Comparison of ENCODE assay signal across 9 cellular contexts in genomic region chr17:8164815-8165131, GRCh38. TPM values are rescaled to one million over a fixed set of nuclear protein-coding genes. Genes with fewer than 3 reads are reported as not detected.
A peak's percentile ranks its signal among the peaks of the same experiment; 100 is the strongest.
DNase-seq lines count a peak whose midpoint lies in the region; ATAC-seq and TF ChIP-seq lines count a peak whose summit lies in the region.
"Had no signal": no experiment of that assay in that cellular context is flagged by ENCODE, and none has a peak within 500 bp of the region (broad histone marks: within the 10 kb centered on the region; RNA-seq: fewer than 3 reads in every experiment).

No MANE protein-coding gene starts in this region.

- no peak overlapping the region for H2BK15ac ChIP-seq in mesenchymal stem cell (ENCODE audit: low read depth, poor library complexity, severe bottlenecking)

- H3K9me3 Mint-ChIP-seq in activated CD4-positive, alpha-beta T cell treated with anti-CD3 and anti-CD28 coated beads, Interleukin-2, amount 10 ng/mL, durations not matched to agents 7 days and 5 days, result no peaks in the 10 kb centered on the region
- H3K9me3 Mint-ChIP-seq in brain, result no peaks in the 10 kb centered on the region

- CTCF ChIA-PET in activated CD4-positive, alpha-beta T cell treated with anti-CD3 and anti-CD28 coated beads, Interleukin-2, amount 10 ng/mL, durations not matched to agents 7 days and 5 days (lab: Charles Lee), result interaction anchor here (1.4 to 1.7 kb wide), 2 partner anchors 10 to 26 kb away, joined by 4 to 7 read pairs; no protein-coding TSS in a partner anchor

- H3K9ac ChIP-seq in mesenchymal stem cell (ENCODE audit: low read length), result no peak overlapping the region

- no peak overlapping the region for H4K91ac ChIP-seq in mesenchymal stem cell (ENCODE audit: low read length)

- H3K27me3 ChIP-seq in mesenchymal stem cell (ENCODE audit: control insufficient read depth in 1 of 2, insufficient read depth in 1 of 2, low read length in 2 of 2) (no peaks in the 10 kb centered on the region), thoracic aorta (replicated peaks; ENCODE audit: insufficient read depth) (no peaks in the 10 kb centered on the region)

- no peak for ATAC-seq in thoracic aorta (ENCODE audit: insufficient number of reproducible peaks, low FRiP score, low read depth)

- H3K9me3 ChIP-seq in mesenchymal stem cell (ENCODE audit: control insufficient read depth, low read length) (no peaks in the 10 kb centered on the region), thoracic aorta (no peaks in the 10 kb centered on the region)

- peak overlapping the region; percentile 29 for H4K8ac ChIP-seq in mesenchymal stem cell (ENCODE audit: low read length)

- H3K14ac ChIP-seq in mesenchymal stem cell (ENCODE audit: low read length in 2 of 2), result no peak overlapping the region

- H3K79me1 ChIP-seq in mesenchymal stem cell (replicated peaks; ENCODE audit: low read length, poor library complexity, severe bottlenecking), result peaks cover 7% of the 10 kb centered on the region

- H2BK120ac ChIP-seq in mesenchymal stem cell (ENCODE audit: low read depth, low read length), result peak overlapping the region; percentile 39

- H2BK5ac ChIP-seq in mesenchymal stem cell (ENCODE audit: low read depth, low read length, poor library complexity, severe bottlenecking), result no peak overlapping the region

- H3K27ac ChIP-seq in mesenchymal stem cell (ENCODE audit: low read length, poor library complexity, severe bottlenecking), result peak overlapping the region; percentile 52
- H3K27ac ChIP-seq in thoracic aorta, result peak overlapping the region; percentile 98 to 99

- TF ChIP-seq CTCF in brain (conservative IDR thresholded peaks at IDR 0.05) (no peak), thoracic aorta (IDR thresholded peaks at IDR 0.05) (no peak)

- H3K4me1 ChIP-seq in mesenchymal stem cell (ENCODE audit: control insufficient read depth, insufficient read depth, low read depth, low read length) (peaks cover 31% of the 10 kb centered on the region), thoracic aorta (ENCODE audit: control insufficient read depth in 1 of 2, low read depth in 2 of 2) (peaks cover 28 to 34% of the 10 kb centered on the region in 2 donors)

- no peak overlapping the region for H3K4ac ChIP-seq in mesenchymal stem cell (ENCODE audit: low read depth in 1 of 2, low read length in 2 of 2)

- H3K27me3 Mint-ChIP-seq in activated CD4-positive, alpha-beta T cell treated with anti-CD3 and anti-CD28 coated beads, Interleukin-2, amount 10 ng/mL, durations not matched to agents 7 days and 5 days, result no peaks in the 10 kb centered on the region
- H3K27me3 Mint-ChIP-seq in brain, result peaks cover 4% of the 10 kb centered on the region

- no peak overlapping the region for H2AK5ac ChIP-seq in mesenchymal stem cell (ENCODE audit: low read length, severe bottlenecking)

- DNase-seq in activated CD4-positive, alpha-beta T cell treated with anti-CD3 and anti-CD28 coated beads, Interleukin-2, amount 10 ng/mL, durations not matched to agents 7 days and 5 days, result peak; percentile 39
- DNase-seq in activated CD4-positive, alpha-beta T cell treated with anti-CD3 and anti-CD28 coated beads for 48 hours, result no peak
- DNase-seq in mesenchymal stem cell (no peak), thoracic aorta (ENCODE audit: low spot score) (no peak), epidermal melanocyte (ENCODE audit: insufficient read length, low spot score) (no peak), A172 (ENCODE audit: low spot score) (no peak), NCI-H1930 (lab: John Stamatoyannopoulos, UW) (no peak)

- no peak overlapping the region for H2AFZ ChIP-seq in mesenchymal stem cell (ENCODE audit: low read depth, low read length)

- H3K4me1 Mint-ChIP-seq in activated CD4-positive, alpha-beta T cell treated with anti-CD3 and anti-CD28 coated beads, Interleukin-2, amount 10 ng/mL, durations not matched to agents 7 days and 5 days, result peaks cover 51% of the 10 kb centered on the region
- H3K4me1 Mint-ChIP-seq in brain, result peaks cover 49% of the 10 kb centered on the region

- H2BK12ac ChIP-seq in mesenchymal stem cell (ENCODE audit: low read length in 2 of 2), result peak overlapping the region; percentile 59

- H3K23ac ChIP-seq in mesenchymal stem cell (ENCODE audit: low read length in 2 of 2), result no peak overlapping the region

- peak overlapping the region; percentile 99 for H3K27ac Mint-ChIP-seq in activated CD4-positive, alpha-beta T cell treated with anti-CD3 and anti-CD28 coated beads, Interleukin-2, amount 10 ng/mL, durations not matched to agents 7 days and 5 days
- peak overlapping the region; percentile 93 to 100 (median 98) for H3K27ac Mint-ChIP-seq in brain

- 88% methylated on average over 5 of the region's 6 CpGs for WGBS in mesenchymal stem cell

- peaks cover 11 to 16% of the 10 kb centered on the region in 2 experiments for H3K36me3 ChIP-seq in mesenchymal stem cell (ENCODE audit: control insufficient read depth in 1 of 2, insufficient read depth in 2 of 2, low read depth in 1 of 2, low read length in 2 of 2)
- H3K36me3 ChIP-seq in thoracic aorta, result no peaks in the 10 kb centered on the region

- no peak overlapping the region for H3K4me3 ChIP-seq in mesenchymal stem cell (ENCODE audit: insufficient read depth in 1 of 2, low read depth in 1 of 2, low read length in 2 of 2)
- H3K4me3 ChIP-seq in thoracic aorta, result peak overlapping the region; percentile 7

- H3K4me2 ChIP-seq in mesenchymal stem cell (ENCODE audit: low read length, poor library complexity, severe bottlenecking), result no peak overlapping the region

- H3K36me3 Mint-ChIP-seq in activated CD4-positive, alpha-beta T cell treated with anti-CD3 and anti-CD28 coated beads, Interleukin-2, amount 10 ng/mL, durations not matched to agents 7 days and 5 days (ENCODE audit: low read depth), result peaks cover 23% of the 10 kb centered on the region
- peaks cover 23% of the 10 kb centered on the region for H3K36me3 Mint-ChIP-seq in brain

- peak overlapping the region; percentile 83 for H3K4me3 Mint-ChIP-seq in activated CD4-positive, alpha-beta T cell treated with anti-CD3 and anti-CD28 coated beads, Interleukin-2, amount 10 ng/mL, durations not matched to agents 7 days and 5 days
- peak overlapping the region; percentile 30 to 96 (median 89) for H3K4me3 Mint-ChIP-seq in brain

- POLR2A ChIA-PET in activated CD4-positive, alpha-beta T cell treated with anti-CD3 and anti-CD28 coated beads, Interleukin-2, amount 10 ng/mL, durations not matched to agents 7 days and 5 days (lab: Charles Lee), result interaction anchor here (1.6 kb wide), 1 partner anchor 9 kb away, joined by 35 read pairs; no protein-coding TSS in a partner anchor

- H3K18ac ChIP-seq in mesenchymal stem cell (ENCODE audit: low read depth in 1 of 2, low read length in 2 of 2), result peak overlapping the region in 1 of 2 experiments; percentile 72

RNA-seq across cellular contexts. Expression of gene VAMP2, which starts 2.0 kb away (rescaled TPM):
- total RNA-seq in activated CD4-positive, alpha-beta T cell treated with anti-CD3 and anti-CD28 coated beads, Interleukin-2, amount 10 ng/mL, durations not matched to agents 7 days and 5 days, result 10 to 100 TPM; 71.1 to 79.1 TPM
- 375 TPM for polyA plus RNA-seq in brain (ENCODE audit: insufficient read depth, low read depth, low replicate concordance)
- polyA plus RNA-seq in mesenchymal stem cell (2013, experiment 1 of 2), result 48.0 TPM
- polyA plus RNA-seq in mesenchymal stem cell (2013, experiment 2 of 2), result 47.4 TPM
- 10 to 100 TPM; 36.0 to 50.3 TPM for total RNA-seq in thoracic aorta
- total RNA-seq in A172 (2014; rRNA removed; shearing (Covaris generic)), result 1.9 and 4.3 TPM in 2 replicates

RNA-seq across cellular contexts. Expression of gene TMEM107, which starts 11.4 kb away (rescaled TPM):
- 10 to 100 TPM; 34.8 to 37.2 TPM for total RNA-seq in activated CD4-positive, alpha-beta T cell treated with anti-CD3 and anti-CD28 coated beads, Interleukin-2, amount 10 ng/mL, durations not matched to agents 7 days and 5 days
- 47.2 TPM for polyA plus RNA-seq in brain (ENCODE audit: insufficient read depth, low read depth, low replicate concordance)
- polyA plus RNA-seq in mesenchymal stem cell (2013, experiment 1 of 2), result 9.0 TPM
- 9.7 TPM for polyA plus RNA-seq in mesenchymal stem cell (2013, experiment 2 of 2)
- 10 to 100 TPM in 1 of 2 donors, 1 to 10 TPM in 1; 8.4 to 32.1 TPM for total RNA-seq in thoracic aorta
- total RNA-seq in A172 (2014; rRNA removed; shearing (Covaris generic)), result 35.8 and 39.3 TPM in 2 replicates

RNA-seq across cellular contexts. Expression of gene PER1, which starts 12.6 kb away (rescaled TPM):
- 10 to 100 TPM; 26.9 to 28.7 TPM for total RNA-seq in activated CD4-positive, alpha-beta T cell treated with anti-CD3 and anti-CD28 coated beads, Interleukin-2, amount 10 ng/mL, durations not matched to agents 7 days and 5 days
- polyA plus RNA-seq in brain (ENCODE audit: insufficient read depth, low read depth, low replicate concordance), result 34.2 TPM
- 34.9 TPM for polyA plus RNA-seq in mesenchymal stem cell (2013, experiment 1 of 2)
- polyA plus RNA-seq in mesenchymal stem cell (2013, experiment 2 of 2), result 25.8 TPM
- 100 to 1,000 TPM; 175 to 292 TPM for total RNA-seq in thoracic aorta
- 6.9 and 7.5 TPM in 2 replicates for total RNA-seq in A172 (2014; rRNA removed; shearing (Covaris generic))

RNA-seq across cellular contexts. Expression of gene BORCS6, which starts 25.2 kb away (rescaled TPM):
- 10 to 100 TPM; 12.2 to 12.9 TPM for total RNA-seq in activated CD4-positive, alpha-beta T cell treated with anti-CD3 and anti-CD28 coated beads, Interleukin-2, amount 10 ng/mL, durations not matched to agents 7 days and 5 days
- 8.7 TPM for polyA plus RNA-seq in brain (ENCODE audit: insufficient read depth, low read depth, low replicate concordance)
- polyA plus RNA-seq in mesenchymal stem cell (2013, experiment 1 of 2), result 5.7 TPM
- polyA plus RNA-seq in mesenchymal stem cell (2013, experiment 2 of 2), result 5.5 TPM
- total RNA-seq in thoracic aorta, result 10 to 100 TPM; 11.9 to 13.8 TPM
- 8.8 and 10.9 TPM in 2 replicates for total RNA-seq in A172 (2014; rRNA removed; shearing (Covaris generic))

RNA-seq across cellular contexts. Expression of gene HES7, which starts 40.9 kb away (rescaled TPM):
- total RNA-seq in activated CD4-positive, alpha-beta T cell treated with anti-CD3 and anti-CD28 coated beads, Interleukin-2, amount 10 ng/mL, durations not matched to agents 7 days and 5 days, result under 1 TPM; 0.15 to 0.20 TPM
- polyA plus RNA-seq in brain (ENCODE audit: insufficient read depth, low read depth, low replicate concordance), result not detected
- polyA plus RNA-seq in mesenchymal stem cell (2013, experiment 1 of 2), result 1.5 TPM
- polyA plus RNA-seq in mesenchymal stem cell (2013, experiment 2 of 2), result 1.4 TPM
- not detected for total RNA-seq in thoracic aorta
- total RNA-seq in A172 (2014; rRNA removed; shearing (Covaris generic)), result not detected in 2 replicates
- total RNA-seq: urinary bladder had no signal

Comparison
In these comparisons a context has a peak if more than half of its experiments do, and no peak if none do; other contexts are left out.
1. RNA of gene PER1, which starts 12.6 kb away (total RNA-seq): 175 to 292 TPM in thoracic aorta; 26.9 to 28.7 TPM in activated CD4-positive, alpha-beta T cell treated with anti-CD3 and anti-CD28 coated beads, Interleukin-2, amount 10 ng/mL, durations not matched to agents 7 days and 5 days and 6.9 to 7.5 TPM in A172; every median in the first group is over 4 times any median in the second.